ENCODE assay signal across 1 cellular context in genomic region chr6:160750276-160750689, GRCh38.
A peak's percentile ranks its signal among the peaks of the same experiment; 100 is the strongest.
TF ChIP-seq lines count a peak whose summit lies in the region.

No MANE protein-coding gene starts in this region.

TF ChIP-seq in HEK293, 187 proteins besides CTCF, POLR2A, EP300 and RAD21 (continued from another document):
- peak; percentile 96 for TF ChIP-seq SCRT2 (tag by site-specific recombination; IDR thresholded peaks at IDR 0.05)
TF ChIP-seq in HEK293: peak in this region for 4.
